8 cellular contexts compared by ENCODE assay signal in genomic region chr12:116534341-116535121, GRCh38. TPM values are rescaled to one million over a fixed set of nuclear protein-coding genes. Genes with fewer than 3 reads are reported as not detected.
DNase-seq lines count a peak whose midpoint lies in the region; ATAC-seq and TF ChIP-seq lines count a peak whose summit lies in the region.

No MANE protein-coding gene starts in this region.

- H3K36me3 Mint-ChIP-seq in mesothelial cell of epicardium, result no peaks in the 10 kb centered on the region

- peaks cover 30% of the 10 kb centered on the region for H3K4me1 Mint-ChIP-seq in mesothelial cell of epicardium

- TF ChIP-seq CTCF in choroid plexus epithelial cell (conservative IDR thresholded peaks at IDR 0.05; ENCODE audit: low read depth, low read length) (no peak), mesothelial cell of epicardium (IDR thresholded peaks at IDR 0.05; ENCODE audit: unreplicated experiment) (no peak)

- ATAC-seq in aorta (ENCODE audit: low FRiP score) (peak; percentile 1), HG03521 (IDR thresholded peaks at IDR 0.05; ENCODE audit: unreplicated experiment) (no peak), GM19452 (IDR thresholded peaks at IDR 0.05; ENCODE audit: unreplicated experiment) (no peak)

- peak; percentile 49 for DNase-seq in ELR (ENCODE audit: low read depth)
- DNase-seq in NCI-H446 treated with DMSO at 0.1 percent for 48 hours (lab: John Stamatoyannopoulos, UW), result peak; percentile 36
- DNase-seq in choroid plexus epithelial cell (ENCODE audit: low read depth), result no peak
- peak; percentile 43 to 49 for DNase-seq in mesothelial cell of epicardium (ENCODE audit: low spot score in 2 of 2, unreplicated experiment in 2 of 2)
- DNase-seq in aorta, result no peak
- DNase-seq in NCI-H187 (lab: John Stamatoyannopoulos, UW), result no peak

- no peaks in the 10 kb centered on the region for H3K27me3 ChIP-seq in aorta (ENCODE audit: control insufficient read depth in 1 of 2, insufficient read depth in 2 of 2, low read length in 1 of 2)

- H3K27me3 Mint-ChIP-seq in mesothelial cell of epicardium (ENCODE audit: low read depth), result no peaks in the 10 kb centered on the region

- 17 to 20% methylated on average over 27 of the region's 27 CpGs for WGBS in aorta, 2 donors

- H3K4me1 ChIP-seq in aorta (ENCODE audit: control insufficient read depth in 1 of 2, insufficient read depth in 2 of 2, low read length in 2 of 2), result peaks cover 0 to 1% of the 10 kb centered on the region in 2 donors

- no peaks in the 10 kb centered on the region for H3K9me3 ChIP-seq in aorta (ENCODE audit: control insufficient read depth, low read length)

- H3K27ac ChIP-seq in aorta (ENCODE audit: low read depth in 1 of 2, low read length in 2 of 2), result peak overlapping the region in 1 of 2 donors; percentile 23

- intact Hi-C loops in aorta (cut with DNase I), result loop anchor here (5.0 kb wide), 3 partner anchors 63 to 537 kb away; partner anchors contain the start of gene MED13L (in 1 of the 2)

- H3K9me3 Mint-ChIP-seq in mesothelial cell of epicardium, result no peaks in the 10 kb centered on the region

- H3K4me3 Mint-ChIP-seq in mesothelial cell of epicardium, result peak overlapping the region; percentile 70

- H3K27ac Mint-ChIP-seq in mesothelial cell of epicardium, result peak overlapping the region; percentile 97

- H3K36me3 ChIP-seq in aorta (ENCODE audit: control insufficient read depth in 1 of 2, insufficient read depth in 2 of 2, low read length in 1 of 2), result no peaks in the 10 kb centered on the region

- H3K4me3 ChIP-seq in choroid plexus epithelial cell (ENCODE audit: low read depth, low read length) (peak overlapping the region; percentile 64), aorta (ENCODE audit: low read length in 2 of 2) (peak overlapping the region; percentile 38 to 90)

RNA-seq across cellular contexts. Expression of gene MAP1LC3B2, which starts 24.6 kb away (rescaled TPM):
- total RNA-seq in mesothelial cell of epicardium (4.5 to 7.1 TPM (median 5.4 TPM) in 3 replicates), aorta (1 to 10 TPM; 1.0 to 3.1 TPM)
- 1 to 10 TPM; 2.3 to 3.5 TPM for polyA plus RNA-seq in aorta

Comparison
In these comparisons a context has a peak if more than half of its experiments do, and no peak if none do; other contexts are left out.
1. DNase-seq: peak in ELR (single experiment), NCI-H446 treated with DMSO at 0.1 percent for 48 hours (single experiment) and mesothelial cell of epicardium (2 of 2); none in choroid plexus epithelial cell (single experiment), aorta (0 of 2) and NCI-H187 (0 of 2).